In genomic region chr2:200811336-200812121, GRCh38 we compare ENCODE assay signal across 1 cellular context.
TF ChIP-seq lines count a peak whose summit lies in the region.

Gene BZW1, plus strand, starts transcription at chr2:200811910. Its CDS starts 1,308 bp downstream, at chr2:200813218.

TF ChIP-seq in HepG2, 621 proteins besides CTCF, POLR2A, EP300 and RAD21 (continued from another document and continues in another):
- no peak for TF ChIP-seq EZH2 (conservative IDR thresholded peaks at IDR 0.05; ENCODE audit: low read depth, low read length)
- TF ChIP-seq HMG20A (CRISPR knock-in tag; IDR thresholded peaks at IDR 0.05; ENCODE audit: borderline replicate concordance) = no peak
- no peak for TF ChIP-seq ZNF296 (CRISPR knock-in tag; conservative IDR thresholded peaks at IDR 0.05)
- TF ChIP-seq ZNF256 (CRISPR knock-in tag; conservative IDR thresholded peaks at IDR 0.05) = no peak
- TF ChIP-seq BATF2 (CRISPR knock-in tag; IDR thresholded peaks at IDR 0.05) = peak; percentile 21; the same call in 1 of the 2 replicates
- TF ChIP-seq GATA4 (IDR thresholded peaks at IDR 0.05; ENCODE audit: borderline replicate concordance, low read depth) = 0 out of 2 replicates have a peak, but pooled peaks have one; percentile 16
- no peak for TF ChIP-seq TRIM22 (IDR thresholded peaks at IDR 0.05)
- TF ChIP-seq POLR2AphosphoS5 (IDR thresholded peaks at IDR 0.05; ENCODE audit: low read depth, low read length) = peak; percentile 90
- 0 out of 2 replicates have a peak, but pooled peaks have one; percentile 21 for TF ChIP-seq ZBTB14 (CRISPR knock-in tag; IDR thresholded peaks at IDR 0.05)
- TF ChIP-seq SIX4 (CRISPR knock-in tag; IDR thresholded peaks at IDR 0.05) = no peak
- peak; percentile 85; the same call in 1 of the 2 replicates for TF ChIP-seq SAFB2 (CRISPR knock-in tag; IDR thresholded peaks at IDR 0.05; ENCODE audit: borderline replicate concordance, low read depth)
- no peak; the same call in 1 of the 2 replicates for TF ChIP-seq HCFC1 (IDR thresholded peaks at IDR 0.05; ENCODE audit: low read depth, low read length)
- TF ChIP-seq ZNF232 (CRISPR knock-in tag; IDR thresholded peaks at IDR 0.05; ENCODE audit: borderline replicate concordance) = 0 out of 2 replicates have a peak, but pooled peaks have one; percentile 43
- no peak for TF ChIP-seq TEAD2 (CRISPR knock-in tag; IDR thresholded peaks at IDR 0.05)
- peak; percentile 53 for TF ChIP-seq TAF15 (IDR thresholded peaks at IDR 0.05; ENCODE audit: low read depth, low read length, poor library complexity, severe bottlenecking)
- TF ChIP-seq BORCS8-MEF2B (CRISPR knock-in tag; IDR thresholded peaks at IDR 0.05) = no peak; the same call in 1 of the 2 replicates
- TF ChIP-seq ZNF326 (CRISPR knock-in tag; IDR thresholded peaks at IDR 0.05; ENCODE audit: borderline replicate concordance) = no peak
- TF ChIP-seq BCL6 (CRISPR knock-in tag; IDR thresholded peaks at IDR 0.05) = peak; percentile 34
- TF ChIP-seq ZNF431 (CRISPR knock-in tag; IDR thresholded peaks at IDR 0.05; ENCODE audit: borderline replicate concordance, low read depth) = peak; percentile 64; the same call in 1 of the 2 replicates
- TF ChIP-seq ZNF136 (CRISPR knock-in tag; IDR thresholded peaks at IDR 0.05; ENCODE audit: low read depth) = peak; percentile 97; the same call in 1 of the 2 replicates
- 0 out of 2 replicates have a peak, but pooled peaks have one; percentile 64 for TF ChIP-seq E2F1 (CRISPR knock-in tag; IDR thresholded peaks at IDR 0.05)
- TF ChIP-seq ZMAT5 (CRISPR knock-in tag; IDR thresholded peaks at IDR 0.05; ENCODE audit: borderline replicate concordance, low read depth) = no peak
- TF ChIP-seq KDM1A (CRISPR knock-in tag; IDR thresholded peaks at IDR 0.05) = no peak
- TF ChIP-seq SKIL (CRISPR knock-in tag; IDR thresholded peaks at IDR 0.05; ENCODE audit: borderline replicate concordance) = 0 out of 2 replicates have a peak, but pooled peaks have one; percentile 14
- TF ChIP-seq AKAP8 (CRISPR knock-in tag; IDR thresholded peaks at IDR 0.05) = no peak
- TF ChIP-seq ZNF605 (CRISPR knock-in tag; IDR thresholded peaks at IDR 0.05) = peak; percentile 98
- no peak; the same call in 1 of the 2 replicates for TF ChIP-seq ZNF143 (CRISPR knock-in tag; IDR thresholded peaks at IDR 0.05)
- no peak for TF ChIP-seq CBX2 (IDR thresholded peaks at IDR 0.05; ENCODE audit: low read depth, low read length)
- TF ChIP-seq CBX2 (CRISPR knock-in tag; IDR thresholded peaks at IDR 0.05; ENCODE audit: low read depth) = 0 out of 2 replicates have a peak, but pooled peaks have one; percentile 10
- no peak for TF ChIP-seq RAD51 (IDR thresholded peaks at IDR 0.05; ENCODE audit: borderline replicate concordance)
- peak; percentile 88 for TF ChIP-seq ATF7 (IDR thresholded peaks at IDR 0.05)
- TF ChIP-seq ATF7 (CRISPR knock-in tag; IDR thresholded peaks at IDR 0.05) = 0 out of 2 replicates have a peak, but pooled peaks have one; percentile 45
- peak; percentile 59 for TF ChIP-seq KLF6 (CRISPR knock-in tag; IDR thresholded peaks at IDR 0.05)
- TF ChIP-seq GATAD2A (CRISPR knock-in tag; IDR thresholded peaks at IDR 0.05) = no peak
- no peak for TF ChIP-seq RFXANK (CRISPR knock-in tag; IDR thresholded peaks at IDR 0.05)
- TF ChIP-seq ZNF556 (CRISPR knock-in tag; IDR thresholded peaks at IDR 0.05; ENCODE audit: borderline replicate concordance) = no peak; the same call in 1 of the 2 replicates
- TF ChIP-seq GATAD1 (CRISPR knock-in tag; IDR thresholded peaks at IDR 0.05) = peak; percentile 87
- peak; percentile 84 for TF ChIP-seq RBM39 (IDR thresholded peaks at IDR 0.05; ENCODE audit: low read depth, low read length, poor library complexity, severe bottlenecking)
- no peak for TF ChIP-seq HIC2 (CRISPR knock-in tag; IDR thresholded peaks at IDR 0.05; ENCODE audit: low read depth)
- TF ChIP-seq ZNF740 (CRISPR knock-in tag; IDR thresholded peaks at IDR 0.05) = no peak
- TF ChIP-seq ATF4 (CRISPR knock-in tag; IDR thresholded peaks at IDR 0.05) = peak in 1 of 2 experiments; percentile 61; a peak in 1 of 4 replicates
- 0 out of 2 replicates have a peak, but pooled peaks have one; percentile 25 for TF ChIP-seq DNMT3B (CRISPR knock-in tag; conservative IDR thresholded peaks at IDR 0.05)
- no peak for TF ChIP-seq ZNF644 (CRISPR knock-in tag; IDR thresholded peaks at IDR 0.05; ENCODE audit: low read depth)
- no peak for TF ChIP-seq ZUFSP (CRISPR knock-in tag; IDR thresholded peaks at IDR 0.05; ENCODE audit: borderline replicate concordance)
- peak; percentile 70; the same call in 1 of the 2 replicates for TF ChIP-seq HOXA5 (CRISPR knock-in tag; IDR thresholded peaks at IDR 0.05)
- no peak; the same call in 1 of the 2 replicates for TF ChIP-seq ZNF12 (CRISPR knock-in tag; IDR thresholded peaks at IDR 0.05)
- TF ChIP-seq HHEX (CRISPR knock-in tag; IDR thresholded peaks at IDR 0.05) = no peak
- TF ChIP-seq XBP1 (CRISPR knock-in tag; IDR thresholded peaks at IDR 0.05) = no peak; the same call in 1 of the 2 replicates
- TF ChIP-seq PLRG1 (conservative IDR thresholded peaks at IDR 0.05) = no peak
- TF ChIP-seq MTA3 (CRISPR knock-in tag; IDR thresholded peaks at IDR 0.05) = no peak; the same call in 1 of the 2 replicates
- peak; percentile 47 for TF ChIP-seq CCAR2 (optimal IDR thresholded peaks at IDR 0.05; ENCODE audit: low read depth, low read length)
- TF ChIP-seq ZNF496 (CRISPR knock-in tag; IDR thresholded peaks at IDR 0.05; ENCODE audit: insufficient replicate concordance) = no peak
- no peak; the same call in 1 of the 2 replicates for TF ChIP-seq ZFP90 (CRISPR knock-in tag; IDR thresholded peaks at IDR 0.05; ENCODE audit: borderline replicate concordance)
- peak; percentile 82 for TF ChIP-seq ZNF451 (CRISPR knock-in tag; IDR thresholded peaks at IDR 0.05)
- no peak for TF ChIP-seq ZNF549 (CRISPR knock-in tag; IDR thresholded peaks at IDR 0.05)
- no peak; the same call in 1 of the 2 replicates for TF ChIP-seq LBX2 (CRISPR knock-in tag; IDR thresholded peaks at IDR 0.05; ENCODE audit: borderline replicate concordance)
- TF ChIP-seq ZNF20 (CRISPR knock-in tag; IDR thresholded peaks at IDR 0.05) = peak; percentile 73; the same call in 1 of the 2 replicates
- peak; percentile 74 for TF ChIP-seq RXRA (CRISPR knock-in tag; IDR thresholded peaks at IDR 0.05)
- 0 out of 2 replicates have a peak, but pooled peaks have one; percentile 12 for TF ChIP-seq ZNF570 (CRISPR knock-in tag; IDR thresholded peaks at IDR 0.05; ENCODE audit: borderline replicate concordance)
- no peak; the same call in 1 of the 2 replicates for TF ChIP-seq ARHGAP35 (CRISPR knock-in tag; IDR thresholded peaks at IDR 0.05; ENCODE audit: borderline replicate concordance)
- TF ChIP-seq KDM5A (IDR thresholded peaks at IDR 0.05; ENCODE audit: borderline replicate concordance, low read length) = peak; percentile 93; the same call in 1 of the 2 replicates
- no peak; the same call in 1 of the 2 replicates for TF ChIP-seq ZFP1 (CRISPR knock-in tag; IDR thresholded peaks at IDR 0.05)
- peak; percentile 51 for TF ChIP-seq HNRNPH1 (optimal IDR thresholded peaks at IDR 0.05; ENCODE audit: low read depth, low read length)
- peak; percentile 70 for TF ChIP-seq ZNF724P (CRISPR knock-in tag; IDR thresholded peaks at IDR 0.05; ENCODE audit: borderline replicate concordance)
- 0 out of 2 replicates have a peak, but pooled peaks have one; percentile 18 for TF ChIP-seq ZNF383 (CRISPR knock-in tag; IDR thresholded peaks at IDR 0.05; ENCODE audit: borderline replicate concordance)
- peak; percentile 72 for TF ChIP-seq KLF12 (CRISPR knock-in tag; IDR thresholded peaks at IDR 0.05; ENCODE audit: borderline replicate concordance)
